Comparison of ENCODE assay signal across 7 cellular contexts in genomic region chr17:42561908-42562844, GRCh38. TPM values are rescaled to one million over a fixed set of nuclear protein-coding genes. Genes with fewer than 3 reads are reported as not detected.
DNase-seq lines count a peak whose midpoint lies in the region; ATAC-seq and FAIRE-seq lines count a peak whose summit lies in the region.

Gene COASY, plus strand, starts transcription at chr17:42562148. Its CDS starts 475 bp downstream, at chr17:42562623.

- H3K36me3 ChIP-seq in mucosa of rectum (ENCODE audit: control insufficient read depth in 2 of 2, insufficient read depth in 2 of 2, low read length in 2 of 2): peaks cover 22 to 27% of the 10 kb centered on the region in 2 donors

- H3K9ac ChIP-seq in mucosa of rectum (ENCODE audit: low read depth in 1 of 2, low read length in 2 of 2): peak within 1 kb of the TSS; percentile 72 to 92

- H3K4me3 ChIP-seq in mucosa of rectum (ENCODE audit: low read length in 2 of 2): peak within 1 kb of the TSS; percentile 69 to 97

- H3K4me1 ChIP-seq in mucosa of rectum (ENCODE audit: control insufficient read depth in 2 of 2, insufficient read depth in 2 of 2, low read length in 2 of 2): peaks cover 31 to 41% of the 10 kb centered on the region in 2 donors

- peak; percentile 70 for FAIRE-seq in RCC 7860 (lab: Jason Lieb, UNC)

- no peaks in the 10 kb centered on the region for H3K27me3 ChIP-seq in mucosa of rectum (ENCODE audit: control insufficient read depth in 2 of 2, insufficient read depth in 2 of 2, low read length in 2 of 2)

- ATAC-seq in GM18867 (IDR thresholded peaks at IDR 0.05; ENCODE audit: unreplicated experiment) (peak; percentile 40), esophagus mucosa (peak; percentile 74)

- H3K9me3 ChIP-seq in mucosa of rectum (ENCODE audit: control insufficient read depth in 2 of 2, low read length in 2 of 2): no peaks in the 10 kb centered on the region

- DNase-seq in Kasumi-1 (lab: John Stamatoyannopoulos, UW) (peak; percentile 94 to 95), RCC 7860 (ENCODE audit: low spot score) (peak; percentile 93)
- peak; percentile 96 for DNase-seq in activated T-cell treated with anti-CD3 and anti-CD28 coated beads, Interleukin-2, amount 50 U/mL, for 48 hours
- DNase-seq in stimulated activated CD8-positive, alpha-beta memory T cell treated with anti-CD3 and anti-CD28 coated beads, Interleukin-4, amount 100 ng/mL, for 24 hours (ENCODE audit: low read depth): peak; percentile 87

- H3K27ac ChIP-seq in mucosa of rectum (ENCODE audit: low read depth in 2 of 2, low read length in 2 of 2): peak within 1 kb of the TSS; percentile 79 to 80

RNA-seq across cellular contexts. Expression of gene COASY, which starts in this region (rescaled TPM):
- 67.4 TPM for total RNA-seq in esophagus mucosa

Comparison
In these comparisons a context has a peak if more than half of its experiments do, and no peak if none do; other contexts are left out.
1. Peak in every context shown above with its lines: DNase-seq, ATAC-seq, H3K4me3 ChIP-seq and H3K27ac ChIP-seq.